12 cellular contexts compared by ENCODE assay signal in the genomic region with DNA sequence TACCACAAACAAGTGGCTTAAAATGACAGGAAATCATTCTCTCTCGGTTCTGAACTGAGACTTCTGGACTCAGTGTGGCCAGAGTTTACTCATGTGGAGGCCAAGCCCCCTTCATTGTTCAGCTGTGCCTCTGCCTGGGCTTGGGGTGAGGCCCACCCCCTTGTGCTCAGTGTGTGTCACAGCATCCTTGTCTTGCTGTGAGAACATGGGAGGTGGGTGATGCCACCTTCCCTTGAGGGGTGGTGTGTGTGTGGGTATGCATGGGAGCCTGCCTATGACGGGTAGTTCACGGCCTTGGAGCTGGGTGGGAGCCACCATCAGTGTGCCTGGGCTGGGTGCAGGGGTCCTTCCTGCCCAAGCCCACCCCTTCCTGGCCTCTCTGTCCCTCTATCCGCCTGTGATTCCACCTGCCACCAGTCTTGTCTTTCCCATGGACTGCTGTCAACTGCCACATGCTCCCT.
DNase-seq lines count a peak whose midpoint lies in the region; ATAC-seq and TF ChIP-seq lines count a peak whose summit lies in the region.
"Had no signal": no experiment of that assay in that cellular context is flagged by ENCODE, and none has a peak within 500 bp of the region (broad histone marks: within the 10 kb centered on the region; RNA-seq: fewer than 3 reads in every experiment).

No MANE protein-coding gene starts in this region.

- H3K9me3 Mint-ChIP-seq in chondrocyte (ENCODE audit: low read depth) (no peaks in the 10 kb centered on the region), natural killer cell (no peaks in the 10 kb centered on the region)
- H3K9me3 Mint-ChIP-seq: T-cell had no signal

- POLR2A ChIA-PET in HEK293 (lab: Yijun Ruan, JAX), result no interaction called here

- DNase-seq in ELR (ENCODE audit: low read depth) (peak; percentile 43), chondrocyte (ENCODE audit: low spot score) (no peak), natural killer cell (no peak), NCI-H1048 (lab: John Stamatoyannopoulos, UW) (no peak), NCI-H1417 (lab: John Stamatoyannopoulos, UW) (no peak), NCI-H187 (lab: John Stamatoyannopoulos, UW) (no peak)
- DNase-seq: occipital lobe, substantia nigra, T-cell had no signal

- no peaks in the 10 kb centered on the region for H3K4me1 ChIP-seq in HEK293 (ENCODE audit: control insufficient read depth, insufficient read depth, low read length)

- no peak overlapping the region for H3K4me3 ChIP-seq in HEK293 (ENCODE audit: low read depth, low read length)

- H3K9me3 ChIP-seq in HEK293 (ENCODE audit: control insufficient read depth, insufficient read depth, low read depth, low read length), result no peaks in the 10 kb centered on the region

- H3K4me3 Mint-ChIP-seq in chondrocyte (ENCODE audit: unreplicated experiment) (no peak overlapping the region), natural killer cell (no peak overlapping the region)
- H3K4me3 Mint-ChIP-seq: T-cell had no signal

- 0 out of 2 replicates have a peak, but pooled peaks have one; percentile 16 for TF ChIP-seq CTCF in HEK293 (tag by site-specific recombination; IDR thresholded peaks at IDR 0.05)
- peak; percentile 23 for TF ChIP-seq CTCF in chondrocyte (IDR thresholded peaks at IDR 0.05)
- TF ChIP-seq CTCF in natural killer cell (IDR thresholded peaks at IDR 0.05), result no peak

- H3K27ac ChIP-seq in HEK293 (ENCODE audit: extremely low read depth, low read depth, low read length), result no peak overlapping the region
- H3K27ac ChIP-seq: KMS-11 had no signal

- H3K36me3 ChIP-seq in HEK293 (ENCODE audit: control insufficient read depth in 2 of 2, insufficient read depth in 1 of 2, low read length in 2 of 2), result peaks cover 0 to 5% of the 10 kb centered on the region in 2 experiments; a peak in 1 of 3 replicates

- ATAC-seq in natural killer cell, result peak in 2 of 3 donors; percentile 16 to 60
- no peak for ATAC-seq in GM21447 (IDR thresholded peaks at IDR 0.05; ENCODE audit: unreplicated experiment)
- ATAC-seq: T-cell had no signal

- H3K4me1 Mint-ChIP-seq in chondrocyte (ENCODE audit: low read depth) (peaks cover 16% of the 10 kb centered on the region), natural killer cell (peaks cover 0 to 8% of the 10 kb centered on the region in 2 donors)
- H3K4me1 Mint-ChIP-seq: T-cell had no signal

- CTCF ChIA-PET in HEK293 (lab: Yijun Ruan, JAX), result no interaction called here

- intact Hi-C loops in natural killer cell (cut with micrococcal nuclease), result no loop called here

- no peak overlapping the region for H3K27ac Mint-ChIP-seq in chondrocyte (ENCODE audit: unreplicated experiment)
- no peak overlapping the region for H3K27ac Mint-ChIP-seq in natural killer cell
- H3K27ac Mint-ChIP-seq: T-cell had no signal

- H3K36me3 Mint-ChIP-seq in chondrocyte (ENCODE audit: low read depth), result no peaks in the 10 kb centered on the region
- H3K36me3 Mint-ChIP-seq in natural killer cell, result no peaks in the 10 kb centered on the region
- H3K36me3 Mint-ChIP-seq: T-cell had no signal

- H3K27me3 Mint-ChIP-seq in chondrocyte (ENCODE audit: low read depth) (no peaks in the 10 kb centered on the region), natural killer cell (ENCODE audit: low read depth in 2 of 2) (no peaks in the 10 kb centered on the region)
- H3K27me3 Mint-ChIP-seq: T-cell had no signal

TF ChIP-seq in HEK293, 187 proteins besides CTCF, POLR2A, EP300 and RAD21:
- peak; percentile 70 for TF ChIP-seq ZIC2 (tag by site-specific recombination; IDR thresholded peaks at IDR 0.05)
- TF ChIP-seq, protein P1, sequence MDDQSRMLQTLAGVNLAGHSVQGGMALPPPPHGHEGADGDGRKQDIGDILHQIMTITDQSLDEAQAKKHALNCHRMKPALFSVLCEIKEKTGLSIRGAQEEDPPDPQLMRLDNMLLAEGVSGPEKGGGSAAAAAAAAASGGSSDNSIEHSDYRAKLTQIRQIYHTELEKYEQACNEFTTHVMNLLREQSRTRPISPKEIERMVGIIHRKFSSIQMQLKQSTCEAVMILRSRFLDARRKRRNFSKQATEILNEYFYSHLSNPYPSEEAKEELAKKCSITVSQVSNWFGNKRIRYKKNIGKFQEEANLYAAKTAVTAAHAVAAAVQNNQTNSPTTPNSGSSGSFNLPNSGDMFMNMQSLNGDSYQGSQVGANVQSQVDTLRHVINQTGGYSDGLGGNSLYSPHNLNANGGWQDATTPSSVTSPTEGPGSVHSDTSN (CRISPR knock-in tag; IDR thresholded peaks at IDR 0.05), result no peak
- TF ChIP-seq, protein P2, sequence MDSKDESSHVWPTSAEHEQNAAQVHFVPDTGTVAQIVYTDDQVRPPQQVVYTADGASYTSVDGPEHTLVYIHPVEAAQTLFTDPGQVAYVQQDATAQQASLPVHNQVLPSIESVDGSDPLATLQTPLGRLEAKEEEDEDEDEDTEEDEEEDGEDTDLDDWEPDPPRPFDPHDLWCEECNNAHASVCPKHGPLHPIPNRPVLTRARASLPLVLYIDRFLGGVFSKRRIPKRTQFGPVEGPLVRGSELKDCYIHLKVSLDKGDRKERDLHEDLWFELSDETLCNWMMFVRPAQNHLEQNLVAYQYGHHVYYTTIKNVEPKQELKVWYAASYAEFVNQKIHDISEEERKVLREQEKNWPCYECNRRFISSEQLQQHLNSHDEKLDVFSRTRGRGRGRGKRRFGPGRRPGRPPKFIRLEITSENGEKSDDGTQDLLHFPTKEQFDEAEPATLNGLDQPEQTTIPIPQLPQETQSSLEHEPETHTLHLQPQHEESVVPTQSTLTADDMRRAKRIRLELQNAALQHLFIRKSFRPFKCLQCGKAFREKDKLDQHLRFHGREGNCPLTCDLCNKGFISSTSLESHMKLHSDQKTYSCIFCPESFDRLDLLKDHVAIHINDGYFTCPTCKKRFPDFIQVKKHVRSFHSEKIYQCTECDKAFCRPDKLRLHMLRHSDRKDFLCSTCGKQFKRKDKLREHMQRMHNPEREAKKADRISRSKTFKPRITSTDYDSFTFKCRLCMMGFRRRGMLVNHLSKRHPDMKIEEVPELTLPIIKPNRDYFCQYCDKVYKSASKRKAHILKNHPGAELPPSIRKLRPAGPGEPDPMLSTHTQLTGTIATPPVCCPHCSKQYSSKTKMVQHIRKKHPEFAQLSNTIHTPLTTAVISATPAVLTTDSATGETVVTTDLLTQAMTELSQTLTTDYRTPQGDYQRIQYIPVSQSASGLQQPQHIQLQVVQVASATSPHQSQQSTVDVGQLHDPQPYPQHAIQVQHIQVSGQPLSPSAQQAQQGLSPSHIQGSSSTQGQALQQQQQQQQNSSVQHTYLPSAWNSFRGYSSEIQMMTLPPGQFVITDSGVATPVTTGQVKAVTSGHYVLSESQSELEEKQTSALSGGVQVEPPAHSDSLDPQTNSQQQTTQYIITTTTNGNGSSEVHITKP (tag by site-specific recombination; IDR thresholded peaks at IDR 0.05), result peak; percentile 97
